15 cellular contexts compared by ENCODE assay signal in genomic region chr5:134188092-134188491, GRCh38.
"Had no signal": no experiment of that assay in that cellular context is flagged by ENCODE, and none has a peak within 500 bp of the region (broad histone marks: within the 10 kb centered on the region; RNA-seq: fewer than 3 reads in every experiment).

No MANE protein-coding gene starts in this region.

- DNase-seq: activated CD4-positive, alpha-beta memory T cell treated with anti-CD3 and anti-CD28 coated beads, Interleukin-2, amount 10 ng/mL, durations not matched to agents 7 days and 5 days; activated CD4-positive, alpha-beta T cell treated with anti-CD3 and anti-CD28 coated beads, Interleukin-2, amount 10 ng/mL, durations not matched to agents 24 days and 14 days; activated gamma-delta T cell; activated naive CD4-positive, alpha-beta T cell treated with anti-CD3 and anti-CD28 coated beads, Interleukin-2, amount 50 U/mL, for 16 hours; anterior cingulate cortex; central memory CD4-positive, alpha-beta T cell; effector CD8-positive, alpha-beta T cell; foreskin keratinocyte; naive thymus-derived CD8-positive, alpha-beta T cell; stimulated activated CD4-positive, alpha-beta T cell treated with anti-CD3 and anti-CD28 coated beads, Interleukin-4, amount 100 ng/mL, for 4 hours; T-helper 2 cell; tibial artery had no signal

- H3K4me3 ChIP-seq: prostate gland, tibial artery had no signal

- H3K4me1 ChIP-seq: foreskin keratinocyte, prostate gland had no signal

- H3K9me3 ChIP-seq: prostate gland, tibial artery had no signal

- H3K27ac ChIP-seq: foreskin keratinocyte, prostate gland, tibial artery, VCaP had no signal

- H3K27me3 ChIP-seq: foreskin keratinocyte, tibial artery had no signal

- H3K36me3 ChIP-seq: prostate gland, tibial artery had no signal

- ATAC-seq: activated CD4-positive, CD25-positive, alpha-beta regulatory T cell treated with anti-CD3 and anti-CD28 coated beads, Interleukin-2, amount 50 U/mL, for 24 hours; foreskin keratinocyte; naive thymus-derived CD8-positive, alpha-beta T cell had no signal
